Comparison of ENCODE assay signal across 11 cellular contexts in genomic region chr4:107740950-107741701, GRCh38. TPM values are rescaled to one million over a fixed set of nuclear protein-coding genes. Genes with fewer than 3 reads are reported as not detected.
A peak's percentile ranks its signal among the peaks of the same experiment; 100 is the strongest.
DNase-seq lines count a peak whose midpoint lies in the region; ATAC-seq, FAIRE-seq and TF ChIP-seq lines count a peak whose summit lies in the region.
"Had no signal": no experiment of that assay in that cellular context is flagged by ENCODE, and none has a peak within 500 bp of the region (broad histone marks: within the 10 kb centered on the region; RNA-seq: fewer than 3 reads in every experiment).

No MANE protein-coding gene starts in this region.

- peaks cover 6% of the 10 kb centered on the region for H3K4me1 Mint-ChIP-seq in stimulated activated naive CD8-positive, alpha-beta T cell treated with anti-CD3 and anti-CD28 coated beads, Interleukin-15, amount 100 ng/mL, for 72 hours

- in situ Hi-C loops in astrocyte of the cerebellum (cut with HindIII; ENCODE audit: low sequenced_read_pairs) (no loop called here), KBM-7 (cut with MboI; ENCODE audit: low pct_unique_long_range_greater_than_20kb, low sequenced_read_pairs) (no loop called here)

- H3K4me3 Mint-ChIP-seq in stimulated activated naive CD8-positive, alpha-beta T cell treated with anti-CD3 and anti-CD28 coated beads, Interleukin-15, amount 100 ng/mL, for 72 hours: no peak overlapping the region

- intact Hi-C loops in kidney (cut with DNase I): no loop called here

- no peaks in the 10 kb centered on the region for H3K36me3 ChIP-seq in kidney (ENCODE audit: control insufficient read depth in 1 of 2, insufficient read depth in 2 of 2, low read length in 2 of 2)
- H3K36me3 ChIP-seq: colonic mucosa had no signal

- H3K9me3 ChIP-seq in kidney (ENCODE audit: control insufficient read depth in 1 of 2, low read length in 2 of 2): no peaks in the 10 kb centered on the region
- H3K9me3 ChIP-seq: colonic mucosa had no signal

- H3K9ac ChIP-seq in kidney (ENCODE audit: low read length in 2 of 2): no peak overlapping the region

- no peaks in the 10 kb centered on the region for H3K27me3 Mint-ChIP-seq in stimulated activated naive CD8-positive, alpha-beta T cell treated with anti-CD3 and anti-CD28 coated beads, Interleukin-15, amount 100 ng/mL, for 72 hours

- H3K4me3 ChIP-seq in astrocyte of the cerebellum (ENCODE audit: low read depth, low read length) (no peak overlapping the region), kidney (ENCODE audit: low read length in 2 of 2) (no peak overlapping the region), skin epidermis (no peak overlapping the region)
- H3K4me3 ChIP-seq: colonic mucosa had no signal

- peaks cover 4 to 8% of the 10 kb centered on the region in 2 donors for H3K9me3 Mint-ChIP-seq in stimulated activated naive CD8-positive, alpha-beta T cell treated with anti-CD3 and anti-CD28 coated beads, Interleukin-15, amount 100 ng/mL, for 72 hours

- H3K4me1 ChIP-seq in kidney (ENCODE audit: control insufficient read depth in 1 of 2, insufficient read depth in 1 of 2, low read depth in 1 of 2, low read length in 2 of 2): peaks cover 2 to 3% of the 10 kb centered on the region in 2 donors
- H3K4me1 ChIP-seq: colonic mucosa had no signal

- H3K27ac ChIP-seq in kidney (ENCODE audit: low read depth in 2 of 2, low read length in 2 of 2) (peak overlapping the region in 1 of 2 donors; percentile 60), skin epidermis (peak overlapping the region in 15 of 21 experiments; percentile 1 to 77 (median 54))
- H3K27ac ChIP-seq: colonic mucosa had no signal

- no peak for FAIRE-seq in kidney (lab: Jason Lieb, UNC)

- peak overlapping the region in 1 of 2 donors; percentile 46 for H3K27ac Mint-ChIP-seq in stimulated activated naive CD8-positive, alpha-beta T cell treated with anti-CD3 and anti-CD28 coated beads, Interleukin-15, amount 100 ng/mL, for 72 hours

- no peak for TF ChIP-seq CTCF in astrocyte of the cerebellum (IDR thresholded peaks at IDR 0.05; ENCODE audit: low read depth, low read length, missing control alignments)
- no peak for TF ChIP-seq CTCF in kidney (IDR thresholded peaks at IDR 0.05; ENCODE audit: borderline replicate concordance, extremely low read depth, insufficient read depth)

- ATAC-seq in stimulated activated naive CD8-positive, alpha-beta T cell treated with anti-CD3 and anti-CD28 coated beads, Interleukin-15, amount 100 ng/mL, for 72 hours: no peak
- ATAC-seq in GM18520 (IDR thresholded peaks at IDR 0.05; ENCODE audit: unreplicated experiment): no peak

- peak; percentile 56 for DNase-seq in GM04504 (ENCODE audit: low read depth)
- peak; percentile 42 for DNase-seq in astrocyte of the cerebellum (ENCODE audit: low read depth)
- DNase-seq in kidney: peak; percentile 79
- no peak for DNase-seq in KBM-7
- DNase-seq in stimulated activated naive CD8-positive, alpha-beta T cell treated with anti-CD3 and anti-CD28 coated beads, Interleukin-15, amount 100 ng/mL, for 72 hours: no peak
- no peak for DNase-seq in hepatic stellate cell (ENCODE audit: low spot score)
- DNase-seq: activated CD8-positive, alpha-beta memory T cell treated with anti-CD3 and anti-CD28 coated beads, Interleukin-2, amount 50 U/mL, for 48 hours; colonic mucosa; islet precursor cell had no signal

RNA-seq across cellular contexts. Expression of gene PAPSS1, which starts 21.1 kb away (rescaled TPM):
- 47.7 TPM for total RNA-seq in kidney
- 28.1 TPM for polyA plus RNA-seq in kidney (ENCODE audit: insufficient read depth, low read depth, low replicate concordance)

Comparison
In these comparisons a context has a peak if more than half of its experiments do, and no peak if none do; other contexts are left out.
1. DNase-seq: peak in GM04504 (single experiment), astrocyte of the cerebellum (single experiment) and kidney (single experiment); none in KBM-7 (single experiment), stimulated activated naive CD8-positive, alpha-beta T cell treated with anti-CD3 and anti-CD28 coated beads, Interleukin-15, amount 100 ng/mL, for 72 hours (0 of 2) and hepatic stellate cell (single experiment).